In genomic region chr10:61899045-61899444, GRCh38 we compare ENCODE assay signal across 8 cellular contexts. TPM values are rescaled to one million over a fixed set of nuclear protein-coding genes. Genes with fewer than 3 reads are reported as not detected.
DNase-seq lines count a peak whose midpoint lies in the region; ATAC-seq and TF ChIP-seq lines count a peak whose summit lies in the region.

No MANE protein-coding gene starts in this region.

- H2AFZ ChIP-seq in SU-DHL-6 (ENCODE audit: low read depth, low read length, severe bottlenecking): peak overlapping the region; percentile 5

- H3K4me2 ChIP-seq in SU-DHL-6 (ENCODE audit: low read depth, low read length, poor library complexity, severe bottlenecking): peak overlapping the region; percentile 99

- no peaks in the 10 kb centered on the region for H4K20me1 ChIP-seq in SU-DHL-6 (ENCODE audit: low read depth, low read length)

- H3K9me3 Mint-ChIP-seq in activated naive CD4-positive, alpha-beta T cell treated with anti-CD3 and anti-CD28 coated beads, Interleukin-2, amount 50 U/mL, for 24 hours: no peaks in the 10 kb centered on the region

- H3K27ac ChIP-seq in SU-DHL-6 (ENCODE audit: low read depth, low read length) (peak overlapping the region; percentile 99), upper lobe of left lung (peak overlapping the region; percentile 96 to 98 (median 96))

- peaks cover 3% of the 10 kb centered on the region; the same call in 1 of the 2 replicates for H3K36me3 ChIP-seq in SU-DHL-6 (ENCODE audit: low read length)
- H3K36me3 ChIP-seq in upper lobe of left lung: no peaks in the 10 kb centered on the region

- no peak for TF ChIP-seq POLR2A in upper lobe of left lung (IDR thresholded peaks at IDR 0.05)

- H3K4me1 ChIP-seq in upper lobe of left lung: peaks cover 23 to 42% (median 28%) of the 10 kb centered on the region in 4 donors

- H3K9me2 ChIP-seq in SU-DHL-6 (replicated peaks; ENCODE audit: insufficient read depth, low read length): no peaks in the 10 kb centered on the region

- H3K9ac ChIP-seq in SU-DHL-6 (ENCODE audit: low read length): peak overlapping the region; percentile 88

- H3K9me3 ChIP-seq in SU-DHL-6 (ENCODE audit: insufficient read depth, low read length) (no peaks in the 10 kb centered on the region), upper lobe of left lung (no peaks in the 10 kb centered on the region)

- 38 to 56% methylated on average over 5 of the region's 5 CpGs for WGBS in upper lobe of left lung, 2 donors

- TF ChIP-seq EP300 in upper lobe of left lung (IDR thresholded peaks at IDR 0.05): no peak

- H3K27me3 ChIP-seq in SU-DHL-6 (ENCODE audit: low read length) (no peaks in the 10 kb centered on the region), upper lobe of left lung (no peaks in the 10 kb centered on the region)

- peak overlapping the region; percentile 91 for H3K4me3 Mint-ChIP-seq in activated naive CD4-positive, alpha-beta T cell treated with anti-CD3 and anti-CD28 coated beads, Interleukin-2, amount 50 U/mL, for 24 hours

- TF ChIP-seq CTCF in SU-DHL-6 (IDR thresholded peaks at IDR 0.05; ENCODE audit: insufficient read depth, low read length, poor library complexity, severe bottlenecking) (no peak), upper lobe of left lung (IDR thresholded peaks at IDR 0.05) (no peak)

- ATAC-seq in upper lobe of left lung (ENCODE audit: low FRiP score in 2 of 2) (no peak), GM21786 (IDR thresholded peaks at IDR 0.05; ENCODE audit: unreplicated experiment) (no peak)

- H3K36me3 Mint-ChIP-seq in activated naive CD4-positive, alpha-beta T cell treated with anti-CD3 and anti-CD28 coated beads, Interleukin-2, amount 50 U/mL, for 24 hours: no peaks in the 10 kb centered on the region

- H3K4me1 Mint-ChIP-seq in activated naive CD4-positive, alpha-beta T cell treated with anti-CD3 and anti-CD28 coated beads, Interleukin-2, amount 50 U/mL, for 24 hours: peaks cover 42% of the 10 kb centered on the region

- H3F3A ChIP-seq in SU-DHL-6 (ENCODE audit: insufficient read depth): peaks cover 67% of the 10 kb centered on the region

- peak overlapping the region; percentile 94 for H3K4me3 ChIP-seq in SU-DHL-6 (ENCODE audit: insufficient read depth, low read length, poor library complexity, severe bottlenecking)
- peak overlapping the region in 2 of 4 donors; percentile 71 to 74 for H3K4me3 ChIP-seq in upper lobe of left lung

- no peak for DNase-seq in activated naive CD4-positive, alpha-beta T cell treated with anti-CD3 and anti-CD28 coated beads, Interleukin-2, amount 50 U/mL, for 16 hours
- DNase-seq in foreskin melanocyte: peak; percentile 72
- DNase-seq in upper lobe of left lung: no peak
- DNase-seq in anterior cingulate cortex (lab: John Stamatoyannopoulos, UW): no peak
- no peak for DNase-seq in GM19238 (ENCODE audit: insufficient read length, low spot score)

- H3K79me2 ChIP-seq in SU-DHL-6 (ENCODE audit: insufficient read depth, low read length): peaks cover 27% of the 10 kb centered on the region

- H3K27ac Mint-ChIP-seq in activated naive CD4-positive, alpha-beta T cell treated with anti-CD3 and anti-CD28 coated beads, Interleukin-2, amount 50 U/mL, for 24 hours: peak overlapping the region; percentile 96

- no peaks in the 10 kb centered on the region for H3K27me3 Mint-ChIP-seq in activated naive CD4-positive, alpha-beta T cell treated with anti-CD3 and anti-CD28 coated beads, Interleukin-2, amount 50 U/mL, for 24 hours

RNA-seq across cellular contexts. Expression of gene ARID5B, which starts 2.5 kb away (rescaled TPM):
- 10 to 100 TPM; 20.2 to 51.3 (median 28.4) TPM for total RNA-seq in upper lobe of left lung
